10 cellular contexts compared by ENCODE assay signal in genomic region chr1:63662056-63662836, GRCh38.
DNase-seq lines count a peak whose midpoint lies in the region; ATAC-seq, FAIRE-seq and TF ChIP-seq lines count a peak whose summit lies in the region.
"Had no signal": no experiment of that assay in that cellular context is flagged by ENCODE, and none has a peak within 500 bp of the region (broad histone marks: within the 10 kb centered on the region; RNA-seq: fewer than 3 reads in every experiment).

No MANE protein-coding gene starts in this region.

- H3K9me3 Mint-ChIP-seq in activated CD8-positive, alpha-beta T cell treated with anti-CD3 and anti-CD28 coated beads, Interleukin-2, amount 10 ng/mL, durations not matched to agents 7 days and 5 days (ENCODE audit: insufficient read depth), result no peaks in the 10 kb centered on the region

- H3K27me3 Mint-ChIP-seq in activated CD8-positive, alpha-beta T cell treated with anti-CD3 and anti-CD28 coated beads, Interleukin-2, amount 10 ng/mL, durations not matched to agents 7 days and 5 days (ENCODE audit: low read depth), result no peaks in the 10 kb centered on the region
- H3K27me3 Mint-ChIP-seq: type B pancreatic cell had no signal

- H3K9me3 ChIP-seq in subcutaneous abdominal adipose tissue (ENCODE audit: control insufficient read depth in 5 of 5, low read length in 5 of 5), result peaks cover 0 to 14% (median 0%) of the 10 kb centered on the region in 5 donors

- no peak overlapping the region for H3K27ac Mint-ChIP-seq in activated CD8-positive, alpha-beta T cell treated with anti-CD3 and anti-CD28 coated beads, Interleukin-2, amount 10 ng/mL, durations not matched to agents 7 days and 5 days
- H3K27ac Mint-ChIP-seq: type B pancreatic cell had no signal

- peaks cover 29% of the 10 kb centered on the region for H3K4me1 Mint-ChIP-seq in activated CD8-positive, alpha-beta T cell treated with anti-CD3 and anti-CD28 coated beads, Interleukin-2, amount 10 ng/mL, durations not matched to agents 7 days and 5 days (ENCODE audit: low read depth)

- no peak overlapping the region for H3K4me3 Mint-ChIP-seq in activated CD8-positive, alpha-beta T cell treated with anti-CD3 and anti-CD28 coated beads, Interleukin-2, amount 10 ng/mL, durations not matched to agents 7 days and 5 days
- H3K4me3 Mint-ChIP-seq: type B pancreatic cell had no signal

- POLR2A ChIA-PET in activated CD8-positive, alpha-beta T cell treated with anti-CD3 and anti-CD28 coated beads, Interleukin-2, amount 10 ng/mL, durations not matched to agents 7 days and 5 days (lab: Charles Lee), result no interaction called here

- CTCF ChIA-PET in activated CD8-positive, alpha-beta T cell treated with anti-CD3 and anti-CD28 coated beads, Interleukin-2, amount 10 ng/mL, durations not matched to agents 7 days and 5 days (lab: Charles Lee), result interaction anchor here (1.2 kb wide), 1 partner anchor 30 kb away, joined by 6 read pairs; no protein-coding TSS in a partner anchor

- H3K4me1 ChIP-seq in subcutaneous abdominal adipose tissue (ENCODE audit: control insufficient read depth in 5 of 5, insufficient read depth in 5 of 5, low read length in 5 of 5), result peaks cover 0 to 14% (median 11%) of the 10 kb centered on the region in 5 donors

- no peak overlapping the region for H3K4me3 ChIP-seq in astrocyte of the spinal cord (ENCODE audit: low read depth, low read length)
- H3K4me3 ChIP-seq in subcutaneous abdominal adipose tissue (ENCODE audit: low read depth in 1 of 5, low read length in 5 of 5), result peak overlapping the region in 2 of 5 donors; percentile 4

- FAIRE-seq in HTR-8/SVneo (lab: Jason Lieb, UNC), result peak; percentile 16

- H3K27me3 ChIP-seq in subcutaneous abdominal adipose tissue (ENCODE audit: control insufficient read depth in 5 of 5, insufficient read depth in 4 of 5, low read length in 5 of 5), result no peaks in the 10 kb centered on the region

- no peak for ATAC-seq in activated CD4-positive, CD25-positive, alpha-beta regulatory T cell treated with anti-CD3 and anti-CD28 coated beads, Interleukin-2, amount 50 U/mL, for 24 hours
- ATAC-seq in activated CD8-positive, alpha-beta T cell treated with anti-CD3 and anti-CD28 coated beads, Interleukin-2, amount 10 ng/mL, durations not matched to agents 7 days and 5 days, result no peak

- DNase-seq in HTR-8/SVneo (ENCODE audit: insufficient read length, low spot score) (peak; percentile 25), astrocyte of the spinal cord (ENCODE audit: low read depth, low spot score) (peak; percentile 88), islet precursor cell (peak; percentile 85), NCI-H146 treated with DMSO at 0.1 percent for 48 hours (lab: John Stamatoyannopoulos, UW; ENCODE audit: unreplicated experiment) (no peak)
- DNase-seq in stimulated activated CD4-positive, alpha-beta T cell treated with anti-CD3 and anti-CD28 coated beads, Interleukin-4, amount 100 ng/mL, for 4 hours, result no peak
- no peak for DNase-seq in activated CD8-positive, alpha-beta T cell treated with anti-CD3 and anti-CD28 coated beads, Interleukin-2, amount 10 ng/mL, durations not matched to agents 7 days and 5 days
- DNase-seq: effector CD4-positive, alpha-beta T cell had no signal

- peak overlapping the region; percentile 67 for H3K27ac ChIP-seq in subcutaneous abdominal adipose tissue (ENCODE audit: low read depth, low read length)

- no peak for TF ChIP-seq CTCF in astrocyte of the spinal cord (IDR thresholded peaks at IDR 0.05; ENCODE audit: low read depth, low read length)

- peaks cover 9 to 44% (median 11%) of the 10 kb centered on the region in 5 donors for H3K36me3 ChIP-seq in subcutaneous abdominal adipose tissue (ENCODE audit: control insufficient read depth in 5 of 5, insufficient read depth in 5 of 5, low read length in 5 of 5)

- in situ Hi-C loops in astrocyte of the spinal cord (cut with HindIII; ENCODE audit: low sequenced_read_pairs), result no loop called here

- H3K9ac ChIP-seq in subcutaneous abdominal adipose tissue (ENCODE audit: low read length in 5 of 5), result no peak overlapping the region

- H3K36me3 Mint-ChIP-seq in activated CD8-positive, alpha-beta T cell treated with anti-CD3 and anti-CD28 coated beads, Interleukin-2, amount 10 ng/mL, durations not matched to agents 7 days and 5 days (ENCODE audit: low read depth), result peaks cover 38% of the 10 kb centered on the region

Comparison
In these comparisons a context has a peak if more than half of its experiments do, and no peak if none do; other contexts are left out.
1. DNase-seq: peak in HTR-8/SVneo (single experiment), astrocyte of the spinal cord (single experiment) and islet precursor cell (single experiment); none in NCI-H146 treated with DMSO at 0.1 percent for 48 hours (single experiment), stimulated activated CD4-positive, alpha-beta T cell treated with anti-CD3 and anti-CD28 coated beads, Interleukin-4, amount 100 ng/mL, for 4 hours (0 of 2) and activated CD8-positive, alpha-beta T cell treated with anti-CD3 and anti-CD28 coated beads, Interleukin-2, amount 10 ng/mL, durations not matched to agents 7 days and 5 days (single experiment).